20 cellular contexts compared by ENCODE assay signal in the genomic region with DNA sequence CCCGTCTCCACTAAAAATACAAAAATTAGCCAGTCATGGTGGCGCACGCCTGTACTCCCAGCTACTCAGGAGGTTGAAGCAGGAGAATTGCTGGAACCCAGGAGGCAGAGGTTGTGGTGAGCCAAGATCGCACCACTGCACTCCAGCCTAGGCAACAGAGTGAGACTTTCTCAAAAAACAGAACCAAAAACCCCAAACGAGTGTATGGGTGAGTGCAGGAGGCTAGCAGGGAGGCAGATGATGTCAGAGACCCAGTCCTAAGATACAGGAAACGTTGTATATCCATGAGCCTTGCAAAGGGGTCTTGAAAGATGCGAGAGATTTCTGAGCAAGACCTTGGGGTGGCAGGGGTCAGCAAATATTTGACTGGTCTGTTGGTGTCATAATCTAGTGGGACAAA.
"Had no signal": no experiment of that assay in that cellular context is flagged by ENCODE, and none has a peak within 500 bp of the region (broad histone marks: within the 10 kb centered on the region; RNA-seq: fewer than 3 reads in every experiment).

No MANE protein-coding gene starts in this region.

- H3K9ac ChIP-seq: parathyroid adenoma had no signal

- H3K4me3 ChIP-seq: esophagus muscularis mucosa, gastroesophageal sphincter, heart right ventricle, left ventricle myocardium inferior, sigmoid colon, testis, upper lobe of right lung had no signal

- H3K36me3 ChIP-seq: esophagus muscularis mucosa, gastroesophageal sphincter, heart right ventricle, left ventricle myocardium inferior, sigmoid colon, upper lobe of right lung, WERI-Rb-1 had no signal

- H3K9me3 Mint-ChIP-seq: stimulated activated effector memory CD8-positive, alpha-beta T cell treated with anti-CD3 and anti-CD28 coated beads, Interleukin-12 subunit alpha, Interleukin-12 subunit beta, amount 100 ng/mL, for 72 hours had no signal

- FAIRE-seq: bronchial epithelial cell, endothelial cell of umbilical vein had no signal

- H3K27ac Mint-ChIP-seq: stimulated activated effector memory CD8-positive, alpha-beta T cell treated with anti-CD3 and anti-CD28 coated beads, Interleukin-12 subunit alpha, Interleukin-12 subunit beta, amount 100 ng/mL, for 72 hours had no signal

- H3K4me3 Mint-ChIP-seq: stimulated activated effector memory CD8-positive, alpha-beta T cell treated with anti-CD3 and anti-CD28 coated beads, Interleukin-12 subunit alpha, Interleukin-12 subunit beta, amount 100 ng/mL, for 72 hours had no signal

- H3K27me3 ChIP-seq: esophagus muscularis mucosa, gastroesophageal sphincter, heart right ventricle, sigmoid colon, testis, upper lobe of right lung had no signal

- H3K9me3 ChIP-seq: esophagus muscularis mucosa, gastroesophageal sphincter, heart right ventricle, left ventricle myocardium inferior, sigmoid colon, testis, upper lobe of right lung had no signal

- ATAC-seq: gastroesophageal sphincter; heart right ventricle; stimulated activated effector memory CD8-positive, alpha-beta T cell treated with anti-CD3 and anti-CD28 coated beads, Interleukin-12 subunit alpha, Interleukin-12 subunit beta, amount 100 ng/mL, for 72 hours; upper lobe of right lung had no signal

- H3K4me1 ChIP-seq: testis had no signal

- H2AFZ ChIP-seq: parathyroid adenoma had no signal

- DNase-seq: activated CD4-positive, alpha-beta T cell treated with anti-CD3 and anti-CD28 coated beads for 48 hours; activated CD8-positive, alpha-beta memory T cell treated with anti-CD3 and anti-CD28 coated beads for 24 hours; activated CD8-positive, alpha-beta memory T cell treated with anti-CD3 and anti-CD28 coated beads, Interleukin-2, amount 50 U/mL, for 48 hours; cerebellar nuclear complex; cortex of kidney; effector CD8-positive, alpha-beta T cell; heart right ventricle; left ventricle myocardium inferior; sigmoid colon; stimulated activated CD4-positive, alpha-beta T cell treated with anti-CD3 and anti-CD28 coated beads, Interleukin-4, amount 100 ng/mL, for 24 hours; SW 1271; testis; upper lobe of right lung; WERI-Rb-1 had no signal

- H3K27ac ChIP-seq: esophagus muscularis mucosa, gastroesophageal sphincter, heart right ventricle, left ventricle myocardium inferior, parathyroid adenoma, sigmoid colon, testis, upper lobe of right lung, WERI-Rb-1 had no signal
